Comparison of ENCODE assay signal across 2 cellular contexts in genomic region chr2:157737636-157738035, GRCh38.
TF ChIP-seq lines count a peak whose summit lies in the region.

No MANE protein-coding gene starts in this region.

TF ChIP-seq in liver, 16 proteins besides CTCF, POLR2A, EP300 and RAD21 (continued from another document):
- TF ChIP-seq, protein P1, sequence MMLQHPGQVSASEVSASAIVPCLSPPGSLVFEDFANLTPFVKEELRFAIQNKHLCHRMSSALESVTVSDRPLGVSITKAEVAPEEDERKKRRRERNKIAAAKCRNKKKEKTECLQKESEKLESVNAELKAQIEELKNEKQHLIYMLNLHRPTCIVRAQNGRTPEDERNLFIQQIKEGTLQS (IDR thresholded peaks at IDR 0.05), result no peak
- no peak for TF ChIP-seq TAF1 (conservative IDR thresholded peaks at IDR 0.05)
- TF ChIP-seq HNF4A (conservative IDR thresholded peaks at IDR 0.05), result peak in 1 of 2 donors; percentile 65
- no peak for TF ChIP-seq FOXA1 (IDR thresholded peaks at IDR 0.05)
- no peak for TF ChIP-seq FOXA2 (IDR thresholded peaks at IDR 0.05)
- TF ChIP-seq, protein P2, sequence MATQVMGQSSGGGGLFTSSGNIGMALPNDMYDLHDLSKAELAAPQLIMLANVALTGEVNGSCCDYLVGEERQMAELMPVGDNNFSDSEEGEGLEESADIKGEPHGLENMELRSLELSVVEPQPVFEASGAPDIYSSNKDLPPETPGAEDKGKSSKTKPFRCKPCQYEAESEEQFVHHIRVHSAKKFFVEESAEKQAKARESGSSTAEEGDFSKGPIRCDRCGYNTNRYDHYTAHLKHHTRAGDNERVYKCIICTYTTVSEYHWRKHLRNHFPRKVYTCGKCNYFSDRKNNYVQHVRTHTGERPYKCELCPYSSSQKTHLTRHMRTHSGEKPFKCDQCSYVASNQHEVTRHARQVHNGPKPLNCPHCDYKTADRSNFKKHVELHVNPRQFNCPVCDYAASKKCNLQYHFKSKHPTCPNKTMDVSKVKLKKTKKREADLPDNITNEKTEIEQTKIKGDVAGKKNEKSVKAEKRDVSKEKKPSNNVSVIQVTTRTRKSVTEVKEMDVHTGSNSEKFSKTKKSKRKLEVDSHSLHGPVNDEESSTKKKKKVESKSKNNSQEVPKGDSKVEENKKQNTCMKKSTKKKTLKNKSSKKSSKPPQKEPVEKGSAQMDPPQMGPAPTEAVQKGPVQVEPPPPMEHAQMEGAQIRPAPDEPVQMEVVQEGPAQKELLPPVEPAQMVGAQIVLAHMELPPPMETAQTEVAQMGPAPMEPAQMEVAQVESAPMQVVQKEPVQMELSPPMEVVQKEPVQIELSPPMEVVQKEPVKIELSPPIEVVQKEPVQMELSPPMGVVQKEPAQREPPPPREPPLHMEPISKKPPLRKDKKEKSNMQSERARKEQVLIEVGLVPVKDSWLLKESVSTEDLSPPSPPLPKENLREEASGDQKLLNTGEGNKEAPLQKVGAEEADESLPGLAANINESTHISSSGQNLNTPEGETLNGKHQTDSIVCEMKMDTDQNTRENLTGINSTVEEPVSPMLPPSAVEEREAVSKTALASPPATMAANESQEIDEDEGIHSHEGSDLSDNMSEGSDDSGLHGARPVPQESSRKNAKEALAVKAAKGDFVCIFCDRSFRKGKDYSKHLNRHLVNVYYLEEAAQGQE (IDR thresholded peaks at IDR 0.05), result no peak
- no peak for TF ChIP-seq GABPA (IDR thresholded peaks at IDR 0.05 in 1 of 2, conservative IDR thresholded peaks at IDR 0.05 in 1 of 2)
- no peak for TF ChIP-seq JUND (IDR thresholded peaks at IDR 0.05)
- TF ChIP-seq HNF4G (IDR thresholded peaks at IDR 0.05), result peak; percentile 31
- no peak for TF ChIP-seq NR2F2 (IDR thresholded peaks at IDR 0.05)
- no peak for TF ChIP-seq SP1 (IDR thresholded peaks at IDR 0.05)
- TF ChIP-seq YY1 (IDR thresholded peaks at IDR 0.05), result no peak
TF ChIP-seq in liver: peak in this region for 2.

TF ChIP-seq in HepG2, 621 proteins besides CTCF, POLR2A, EP300 and RAD21 (continued from another document):
- TF ChIP-seq ELK4 (CRISPR knock-in tag; IDR thresholded peaks at IDR 0.05; ENCODE audit: borderline replicate concordance), result no peak
- no peak for TF ChIP-seq GTF3A (CRISPR knock-in tag; conservative IDR thresholded peaks at IDR 0.05)
- TF ChIP-seq HNRNPLL (IDR thresholded peaks at IDR 0.05; ENCODE audit: low read depth, low read length, poor library complexity, severe bottlenecking), result no peak
- TF ChIP-seq, protein P3, sequence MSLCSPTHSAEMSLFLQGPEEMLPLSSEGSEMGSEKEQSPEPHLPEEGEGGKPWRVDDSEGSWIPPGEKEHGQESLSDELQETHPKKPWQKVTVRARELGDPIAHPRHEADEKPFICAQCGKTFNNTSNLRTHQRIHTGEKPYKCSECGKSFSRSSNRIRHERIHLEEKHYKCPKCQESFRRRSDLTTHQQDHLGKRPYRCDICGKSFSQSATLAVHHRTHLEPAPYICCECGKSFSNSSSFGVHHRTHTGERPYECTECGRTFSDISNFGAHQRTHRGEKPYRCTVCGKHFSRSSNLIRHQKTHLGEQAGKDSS (CRISPR knock-in tag; IDR thresholded peaks at IDR 0.05; ENCODE audit: borderline replicate concordance, low read depth), result no peak
- TF ChIP-seq ZNF33A (CRISPR knock-in tag; IDR thresholded peaks at IDR 0.05; ENCODE audit: borderline replicate concordance), result no peak
- no peak for TF ChIP-seq SYNCRIP (IDR thresholded peaks at IDR 0.05; ENCODE audit: insufficient read depth, low read depth, low read length)
